1 cellular context compared by ENCODE assay signal in genomic region chr3:48558446-48559134, GRCh38.
TF ChIP-seq lines count a peak whose summit lies in the region.

No MANE protein-coding gene starts in this region.

TF ChIP-seq in GM12878, 131 proteins besides CTCF, POLR2A, EP300 and RAD21:
- TF ChIP-seq NR2C2 (IDR thresholded peaks at IDR 0.05; ENCODE audit: borderline replicate concordance, control insufficient read depth, insufficient read length, low read depth) (no peak), DPF2 (IDR thresholded peaks at IDR 0.05) (0 out of 2 replicates have a peak, but pooled peaks have one; percentile 9), HDGF (IDR thresholded peaks at IDR 0.05) (peak; percentile 17), KLF5 (IDR thresholded peaks at IDR 0.05; ENCODE audit: partially characterized antibody) (no peak)
